Comparison of ENCODE assay signal across 10 cellular contexts in the genomic region with DNA sequence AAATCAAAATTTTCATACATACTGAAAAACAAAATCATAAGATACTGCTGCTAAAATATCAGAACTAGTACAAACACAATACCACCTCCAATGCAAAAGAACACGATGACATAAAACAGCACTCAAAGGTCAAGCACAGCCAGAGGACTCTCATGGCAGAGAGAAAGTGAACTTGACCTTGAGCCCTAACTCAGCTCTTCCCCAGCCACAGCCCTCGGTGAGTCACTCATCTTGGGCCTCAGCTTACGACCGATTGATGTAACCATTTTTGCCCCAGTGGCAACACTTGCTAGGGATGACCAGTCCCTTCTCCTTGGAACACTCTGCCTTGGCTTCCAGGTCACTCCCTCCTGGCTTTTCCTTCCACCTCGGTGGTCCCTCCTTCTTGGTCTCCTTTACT.
DNase-seq lines count a peak whose midpoint lies in the region; ATAC-seq and TF ChIP-seq lines count a peak whose summit lies in the region.
"Had no signal": no experiment of that assay in that cellular context is flagged by ENCODE, and none has a peak within 500 bp of the region (broad histone marks: within the 10 kb centered on the region; RNA-seq: fewer than 3 reads in every experiment).

No MANE protein-coding gene starts in this region.

- CTCF ChIA-PET in activated B cell treated with CpG ODN at 0.5 μM for 24 hours (lab: Charles Lee): no interaction called here

- peak; percentile 77 for DNase-seq in HT1080 (ENCODE audit: low read depth)
- DNase-seq in activated B cell treated with CpG ODN at 0.5 μM for 24 hours: no peak
- peak; percentile 52 for DNase-seq in hepatic stellate cell (ENCODE audit: low spot score)
- no peak for DNase-seq in stimulated activated naive B cell treated with anti-CD40 and anti-IgM and Interleukin-4, amounts not matched to agents 10 μg/mL and 1 μg/mL and 100 μg/mL, for 72 hours
- DNase-seq in NCI-H748 (lab: John Stamatoyannopoulos, UW; ENCODE audit: unreplicated experiment): no peak
- no peak for DNase-seq in NCI-H2171 treated with DMSO at 0.1 percent for 48 hours (lab: John Stamatoyannopoulos, UW)
- no peak for DNase-seq in D341Med (ENCODE audit: low spot score)
- DNase-seq: activated CD4-positive, alpha-beta T cell treated with anti-CD3 and anti-CD28 coated beads, Interleukin-2, amount 50 U/mL, for 4 hours; MM.1S had no signal

- peaks cover 40% of the 10 kb centered on the region for H3K4me1 Mint-ChIP-seq in activated B cell treated with CpG ODN at 0.5 μM for 24 hours
- H3K4me1 Mint-ChIP-seq in stimulated activated naive B cell treated with anti-CD40 and anti-IgM and Interleukin-4, amounts not matched to agents 10 μg/mL and 1 μg/mL and 100 μg/mL, for 72 hours: peaks cover 25 to 44% of the 10 kb centered on the region in 2 donors

- ATAC-seq in activated B cell treated with CpG ODN at 0.5 μM for 24 hours (ENCODE audit: low read depth): no peak
- peak; percentile 74 to 83 for ATAC-seq in stimulated activated naive B cell treated with anti-CD40 and anti-IgM and Interleukin-4, amounts not matched to agents 10 μg/mL and 1 μg/mL and 100 μg/mL, for 72 hours (replicated peaks)
- ATAC-seq: Panc1 had no signal

- H3K36me3 Mint-ChIP-seq in activated B cell treated with CpG ODN at 0.5 μM for 24 hours (ENCODE audit: low read depth): peaks cover 37% of the 10 kb centered on the region
- H3K36me3 Mint-ChIP-seq in stimulated activated naive B cell treated with anti-CD40 and anti-IgM and Interleukin-4, amounts not matched to agents 10 μg/mL and 1 μg/mL and 100 μg/mL, for 72 hours: peaks cover 9 to 25% of the 10 kb centered on the region in 2 donors

- POLR2A ChIA-PET in activated B cell treated with CpG ODN at 0.5 μM for 24 hours (lab: Charles Lee): no interaction called here

- H3K9me3 Mint-ChIP-seq in activated B cell treated with CpG ODN at 0.5 μM for 24 hours: no peaks in the 10 kb centered on the region
- H3K9me3 Mint-ChIP-seq in stimulated activated naive B cell treated with anti-CD40 and anti-IgM and Interleukin-4, amounts not matched to agents 10 μg/mL and 1 μg/mL and 100 μg/mL, for 72 hours: no peaks in the 10 kb centered on the region

- TF ChIP-seq CTCF in activated B cell treated with CpG ODN at 0.5 μM for 24 hours (IDR thresholded peaks at IDR 0.05): no peak

- H3K27ac Mint-ChIP-seq in activated B cell treated with CpG ODN at 0.5 μM for 24 hours: peak overlapping the region; percentile 21
- H3K27ac Mint-ChIP-seq in stimulated activated naive B cell treated with anti-CD40 and anti-IgM and Interleukin-4, amounts not matched to agents 10 μg/mL and 1 μg/mL and 100 μg/mL, for 72 hours: no peak overlapping the region

- no peak overlapping the region for H3K4me3 Mint-ChIP-seq in activated B cell treated with CpG ODN at 0.5 μM for 24 hours
- no peak overlapping the region for H3K4me3 Mint-ChIP-seq in stimulated activated naive B cell treated with anti-CD40 and anti-IgM and Interleukin-4, amounts not matched to agents 10 μg/mL and 1 μg/mL and 100 μg/mL, for 72 hours

- intact Hi-C loops in activated B cell treated with CpG ODN at 0.5 μM for 24 hours (cut with micrococcal nuclease): no loop called here

- H3K27me3 Mint-ChIP-seq in activated B cell treated with CpG ODN at 0.5 μM for 24 hours: no peaks in the 10 kb centered on the region
- H3K27me3 Mint-ChIP-seq in stimulated activated naive B cell treated with anti-CD40 and anti-IgM and Interleukin-4, amounts not matched to agents 10 μg/mL and 1 μg/mL and 100 μg/mL, for 72 hours: no peaks in the 10 kb centered on the region

Comparison
In these comparisons a context has a peak if more than half of its experiments do, and no peak if none do; other contexts are left out.
1. DNase-seq: peak in HT1080 (single experiment) and hepatic stellate cell (single experiment); none in activated B cell treated with CpG ODN at 0.5 μM for 24 hours (single experiment), stimulated activated naive B cell treated with anti-CD40 and anti-IgM and Interleukin-4, amounts not matched to agents 10 μg/mL and 1 μg/mL and 100 μg/mL, for 72 hours (single experiment), NCI-H748 (single experiment), NCI-H2171 treated with DMSO at 0.1 percent for 48 hours (single experiment) and D341Med (single experiment).